ENCODE assay signal across 1 cellular context in the genomic region with DNA sequence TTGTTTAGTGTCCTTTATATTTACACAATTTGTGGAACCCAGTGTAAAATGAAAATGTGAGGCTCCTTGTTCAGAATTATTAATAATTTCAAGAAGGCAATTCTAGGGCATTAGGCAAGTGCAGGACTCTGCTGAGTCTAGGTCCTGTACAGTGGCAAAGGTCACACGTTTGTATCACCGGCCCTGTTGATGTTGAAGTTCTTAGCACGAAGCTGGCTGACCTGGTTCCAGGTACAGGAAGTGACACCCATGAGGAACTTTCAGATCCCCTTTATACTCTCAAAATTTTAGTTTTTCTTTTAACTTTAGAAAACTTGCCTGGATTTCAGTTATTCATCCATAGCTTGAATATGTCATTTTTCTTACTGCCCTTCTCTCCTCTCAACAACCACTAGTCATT.
TF ChIP-seq lines count a peak whose summit lies in the region.

No MANE protein-coding gene starts in this region.

TF ChIP-seq in SK-N-SH, 30 proteins besides CTCF, POLR2A, EP300 and RAD21 (continued from another document):
- TF ChIP-seq MEF2A (IDR thresholded peaks at IDR 0.05; ENCODE audit: borderline replicate concordance, low read depth), result no peak
